15 cellular contexts compared by ENCODE assay signal in genomic region chr4:48709920-48710319, GRCh38.
DNase-seq lines count a peak whose midpoint lies in the region; ATAC-seq and TF ChIP-seq lines count a peak whose summit lies in the region.
"Had no signal": no experiment of that assay in that cellular context is flagged by ENCODE, and none has a peak within 500 bp of the region (broad histone marks: within the 10 kb centered on the region; RNA-seq: fewer than 3 reads in every experiment).

No MANE protein-coding gene starts in this region.

- H3K27me3 ChIP-seq in RWPE2 (ENCODE audit: insufficient read depth, poor library complexity, severe bottlenecking), result no peaks in the 10 kb centered on the region

- peak overlapping the region; percentile 4 to 79 for H3K27ac Mint-ChIP-seq in natural killer cell
- H3K27ac Mint-ChIP-seq in natural killer cell treated with Interleukin-12 subunit alpha and Interleukin-12 subunit beta and Interleukin-15 and Interleukin-18, amount 100 ng/mL, for 72 hours, result no peak overlapping the region
- H3K27ac Mint-ChIP-seq in effector memory CD8-positive, alpha-beta T cell, result peak overlapping the region; percentile 9 to 17
- H3K27ac Mint-ChIP-seq in progenitor cell of endocrine pancreas, result no peak overlapping the region

- no peaks in the 10 kb centered on the region for H3K4me1 ChIP-seq in RWPE2 (ENCODE audit: insufficient read depth, poor library complexity, severe bottlenecking)

- DNase-seq in natural killer cell (no peak), RWPE2 (ENCODE audit: low spot score) (no peak), superior temporal gyrus (ENCODE audit: extremely low spot score) (peak; percentile 71), progenitor cell of endocrine pancreas (ENCODE audit: low spot score, unreplicated experiment) (no peak), coronary artery (ENCODE audit: low spot score) (no peak)
- no peak for DNase-seq in natural killer cell treated with Interleukin-12 subunit alpha and Interleukin-12 subunit beta and Interleukin-15 and Interleukin-18, amount 100 ng/mL, for 72 hours (ENCODE audit: low spot score)
- no peak for DNase-seq in effector memory CD8-positive, alpha-beta T cell
- DNase-seq: 8988T; ACHN; C1 segment of cervical spinal cord; CD4-positive, alpha-beta memory T cell; DND-41; GDM1 had no signal

- H3K4me3 ChIP-seq in RWPE2 (ENCODE audit: severe bottlenecking) (no peak overlapping the region), coronary artery (no peak overlapping the region)
- H3K4me3 ChIP-seq: HAP-1 had no signal

- ATAC-seq in natural killer cell, result no peak
- ATAC-seq in natural killer cell treated with Interleukin-12 subunit alpha and Interleukin-12 subunit beta and Interleukin-15 and Interleukin-18, amount 100 ng/mL, for 72 hours, result no peak
- ATAC-seq in RWPE2 (ENCODE audit: low read depth), result no peak
- ATAC-seq in effector memory CD8-positive, alpha-beta T cell (replicated peaks), result no peak
- ATAC-seq in HG03196 (IDR thresholded peaks at IDR 0.05; ENCODE audit: unreplicated experiment), result no peak

- peaks cover 48 to 50% of the 10 kb centered on the region in 2 donors for H3K4me1 Mint-ChIP-seq in natural killer cell
- H3K4me1 Mint-ChIP-seq in natural killer cell treated with Interleukin-12 subunit alpha and Interleukin-12 subunit beta and Interleukin-15 and Interleukin-18, amount 100 ng/mL, for 72 hours (ENCODE audit: low read depth in 2 of 2), result peaks cover 32 to 40% of the 10 kb centered on the region in 2 donors
- peaks cover 20 to 36% of the 10 kb centered on the region in 2 donors for H3K4me1 Mint-ChIP-seq in effector memory CD8-positive, alpha-beta T cell (ENCODE audit: low read depth in 2 of 2)
- H3K4me1 Mint-ChIP-seq in progenitor cell of endocrine pancreas (ENCODE audit: low read depth), result no peaks in the 10 kb centered on the region

- no peak for TF ChIP-seq CTCF in natural killer cell (IDR thresholded peaks at IDR 0.05)
- TF ChIP-seq CTCF in RWPE2 (IDR thresholded peaks at IDR 0.05; ENCODE audit: poor library complexity, severe bottlenecking), result no peak
- TF ChIP-seq CTCF in progenitor cell of endocrine pancreas (IDR thresholded peaks at IDR 0.05; ENCODE audit: unreplicated experiment), result no peak
- TF ChIP-seq CTCF in coronary artery (IDR thresholded peaks at IDR 0.05), result no peak

- H3K9me3 ChIP-seq in RWPE2 (ENCODE audit: severe bottlenecking), result no peaks in the 10 kb centered on the region
- H3K9me3 ChIP-seq: HAP-1 had no signal

- H3K4me3 Mint-ChIP-seq in natural killer cell, result no peak overlapping the region
- no peak overlapping the region for H3K4me3 Mint-ChIP-seq in natural killer cell treated with Interleukin-12 subunit alpha and Interleukin-12 subunit beta and Interleukin-15 and Interleukin-18, amount 100 ng/mL, for 72 hours
- H3K4me3 Mint-ChIP-seq in effector memory CD8-positive, alpha-beta T cell, result no peak overlapping the region
- no peak overlapping the region for H3K4me3 Mint-ChIP-seq in progenitor cell of endocrine pancreas (ENCODE audit: low read depth)
- H3K4me3 Mint-ChIP-seq: CD4-positive, alpha-beta memory T cell had no signal

- peaks cover 6% of the 10 kb centered on the region for H3K36me3 Mint-ChIP-seq in natural killer cell
- H3K36me3 Mint-ChIP-seq in natural killer cell treated with Interleukin-12 subunit alpha and Interleukin-12 subunit beta and Interleukin-15 and Interleukin-18, amount 100 ng/mL, for 72 hours, result peaks cover 5% of the 10 kb centered on the region
- peaks cover 13% of the 10 kb centered on the region for H3K36me3 Mint-ChIP-seq in effector memory CD8-positive, alpha-beta T cell (ENCODE audit: insufficient read depth)
- H3K36me3 Mint-ChIP-seq in progenitor cell of endocrine pancreas (ENCODE audit: insufficient read depth), result peaks cover 36% of the 10 kb centered on the region

- H3K27me3 Mint-ChIP-seq in natural killer cell (ENCODE audit: low read depth in 2 of 2), result no peaks in the 10 kb centered on the region
- no peaks in the 10 kb centered on the region for H3K27me3 Mint-ChIP-seq in natural killer cell treated with Interleukin-12 subunit alpha and Interleukin-12 subunit beta and Interleukin-15 and Interleukin-18, amount 100 ng/mL, for 72 hours
- H3K27me3 Mint-ChIP-seq in effector memory CD8-positive, alpha-beta T cell, result no peaks in the 10 kb centered on the region
- H3K27me3 Mint-ChIP-seq in progenitor cell of endocrine pancreas, result no peaks in the 10 kb centered on the region
- H3K27me3 Mint-ChIP-seq: CD4-positive, alpha-beta memory T cell had no signal

- intact Hi-C loops in natural killer cell (cut with micrococcal nuclease), result no loop called here

- peaks cover 24% of the 10 kb centered on the region for H3K36me3 ChIP-seq in RWPE2 (ENCODE audit: low read depth)
- H3K36me3 ChIP-seq: HAP-1 had no signal

- H3K9me3 Mint-ChIP-seq in natural killer cell (no peaks in the 10 kb centered on the region), progenitor cell of endocrine pancreas (ENCODE audit: low read depth) (peaks cover 24% of the 10 kb centered on the region)
- no peaks in the 10 kb centered on the region for H3K9me3 Mint-ChIP-seq in natural killer cell treated with Interleukin-12 subunit alpha and Interleukin-12 subunit beta and Interleukin-15 and Interleukin-18, amount 100 ng/mL, for 72 hours
- H3K9me3 Mint-ChIP-seq in effector memory CD8-positive, alpha-beta T cell, result peaks cover 0 to 2% of the 10 kb centered on the region in 2 donors

- H3K27ac ChIP-seq in RWPE2 (ENCODE audit: poor library complexity, severe bottlenecking) (peak overlapping the region; percentile 41), coronary artery (no peak overlapping the region)

Comparison
In these comparisons a context has a peak if more than half of its experiments do, and no peak if none do; other contexts are left out.
1. H3K27ac Mint-ChIP-seq: peak in natural killer cell (2 of 2) and effector memory CD8-positive, alpha-beta T cell (2 of 2); none in natural killer cell treated with Interleukin-12 subunit alpha and Interleukin-12 subunit beta and Interleukin-15 and Interleukin-18, amount 100 ng/mL, for 72 hours (0 of 2) and progenitor cell of endocrine pancreas (single experiment).